Comparison of ENCODE assay signal across 35 cellular contexts in the genomic region with DNA sequence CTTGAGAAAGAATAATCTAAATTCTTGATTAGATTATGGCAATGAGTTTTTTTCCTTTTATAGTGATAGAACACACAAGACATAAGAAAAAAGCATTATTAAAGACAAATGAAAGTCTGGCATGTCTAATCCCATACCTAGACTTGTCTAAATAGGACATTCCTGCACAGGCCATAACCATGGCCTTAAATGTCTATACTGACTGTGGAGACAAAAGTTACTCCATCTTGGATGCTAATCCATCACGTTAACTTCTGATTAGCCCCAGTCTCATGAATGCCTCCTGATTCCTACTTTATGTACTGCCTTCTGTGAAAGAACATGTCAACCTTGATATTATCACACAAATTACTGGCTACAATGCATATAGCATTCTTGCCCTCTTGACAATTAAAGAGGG.
"Had no signal": no experiment of that assay in that cellular context is flagged by ENCODE, and none has a peak within 500 bp of the region (broad histone marks: within the 10 kb centered on the region; RNA-seq: fewer than 3 reads in every experiment).

No MANE protein-coding gene starts in this region.

- H3K4me3 ChIP-seq: MG63 had no signal

- H3K4me2 ChIP-seq: KMS-11 had no signal

- H3K9me3 ChIP-seq: MG63 had no signal

- H3K27ac ChIP-seq: KMS-11 had no signal

- DNase-seq: Karpas-422, Kasumi-1, KG1, MG63, MM.1S, MV-4-11, NCI-H1048, NCI-H1092, NCI-H1092 treated with DMSO at 0.1 percent for 48 hours, NCI-H1105, NCI-H1105 treated with DMSO at 0.1 percent for 48 hours, NCI-H1417, NCI-H1417 treated with DMSO at 0.1 percent for 48 hours, NCI-H1436, NCI-H1436 treated with DMSO at 0.1 percent for 48 hours, NCI-H146, NCI-H1694, NCI-H1694 treated with DMSO at 0.1 percent for 48 hours, NCI-H187, NCI-H187 treated with DMSO at 0.1 percent for 48 hours, NCI-H1930, NCI-H2029, NCI-H2029 treated with DMSO at 0.1 percent for 48 hours, NCI-H2081, NCI-H2081 treated with DMSO at 0.1 percent for 48 hours, NCI-H2107, NCI-H2171, NCI-H2171 treated with DMSO at 0.1 percent for 48 hours, NCI-H2227 treated with DMSO at 0.1 percent for 48 hours, NCI-H226, NCI-H345, NCI-H446, NCI-H446 treated with DMSO at 0.1 percent for 48 hours, NCI-H510A had no signal

- H3K27me3 ChIP-seq: MG63 had no signal

- H3K9ac ChIP-seq: KMS-11 had no signal
